In the genomic region with DNA sequence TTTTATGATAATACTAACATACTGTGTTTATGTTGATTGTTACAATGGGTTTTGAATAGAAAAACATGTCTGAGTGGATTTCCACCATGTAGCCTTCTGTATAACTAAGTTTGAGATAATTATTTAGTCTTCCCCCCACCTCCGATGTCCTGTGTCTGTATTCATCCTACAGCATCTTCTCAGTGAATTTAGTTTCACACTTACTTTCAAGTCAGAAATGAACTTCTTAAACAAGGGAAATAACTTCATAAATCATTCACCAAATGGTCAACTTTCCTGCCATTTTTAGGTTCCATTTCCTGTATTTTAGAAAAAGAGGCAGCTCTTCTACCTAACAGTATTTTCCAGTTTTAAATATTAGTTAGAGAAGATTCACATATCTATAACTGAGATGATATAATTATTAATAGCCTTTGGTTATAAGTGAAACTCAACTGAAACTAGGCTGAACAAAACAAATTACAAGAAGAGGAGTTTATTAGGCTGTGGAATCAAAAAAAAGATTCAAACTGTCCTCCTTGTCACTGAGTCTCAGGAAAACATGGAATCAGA, we compare ENCODE assay signal across 21 cellular contexts. TPM values are rescaled to one million over a fixed set of nuclear protein-coding genes. Genes with fewer than 3 reads are reported as not detected.
DNase-seq lines count a peak whose midpoint lies in the region; ATAC-seq lines count a peak whose summit lies in the region.
"Had no signal": no experiment of that assay in that cellular context is flagged by ENCODE, and none has a peak within 500 bp of the region (broad histone marks: within the 10 kb centered on the region; RNA-seq: fewer than 3 reads in every experiment).

No MANE protein-coding gene starts in this region.

- no peaks in the 10 kb centered on the region for H3K27me3 ChIP-seq in H7 (ENCODE audit: control insufficient read depth, insufficient read depth, low read length)
- H3K27me3 ChIP-seq: right lobe of liver had no signal

- no peaks in the 10 kb centered on the region for H3K36me3 ChIP-seq in H7 (replicated peaks; ENCODE audit: control insufficient read depth, insufficient read depth, low read length)
- H3K36me3 ChIP-seq: right lobe of liver had no signal

- no peak overlapping the region for H3K4me3 ChIP-seq in H7 (ENCODE audit: insufficient read depth, low read depth, low read length)
- H3K4me3 ChIP-seq: lung, right lobe of liver had no signal

- ATAC-seq in GM18517 (IDR thresholded peaks at IDR 0.05; ENCODE audit: unreplicated experiment) (peak; percentile 77), GM19468 (IDR thresholded peaks at IDR 0.05; ENCODE audit: extremely low read depth, unreplicated experiment) (peak; percentile 65), HG02798 (IDR thresholded peaks at IDR 0.05; ENCODE audit: poor library complexity, unreplicated experiment) (peak; percentile 69), HG03457 (IDR thresholded peaks at IDR 0.05; ENCODE audit: unreplicated experiment) (peak; percentile 77), HG03039 (IDR thresholded peaks at IDR 0.05; ENCODE audit: unreplicated experiment) (no peak)
- ATAC-seq: HCT116; right lobe of liver; stimulated activated memory B cell treated with anti-CD40 and anti-IgM and Interleukin-4, amounts not matched to agents 10 μg/mL and 1 μg/mL and 100 μg/mL, for 72 hours had no signal

- DNase-seq in AG08395 (ENCODE audit: low spot score) (no peak), NCI-H774 (lab: John Stamatoyannopoulos, UW) (no peak), H7 (no peak)
- DNase-seq: activated CD4-positive, alpha-beta T cell treated with anti-CD3 and anti-CD28 coated beads for 48 hours; aorta; DMS153; NCI-H1105 treated with DMSO at 0.1 percent for 48 hours; NCI-H510A treated with DMSO at 0.1 percent for 48 hours; right lobe of liver; stimulated activated CD4-positive, alpha-beta T cell treated with anti-CD3 and anti-CD28 coated beads, Interleukin-4, amount 100 ng/mL, for 24 hours; T-helper 1 cell had no signal

RNA-seq across cellular contexts. Expression of a gene that starts 3.5 kb away (rescaled TPM):
- 0.15 TPM in 1 of 2 replicates, not detected in the other for total RNA-seq in H7 (2014; rRNA removed; shearing (Covaris generic))

RNA-seq across cellular contexts. Expression of a gene that starts 11.5 kb away (rescaled TPM):
- not detected in 2 replicates for total RNA-seq in H7 (2014; rRNA removed; shearing (Covaris generic))
- total RNA-seq: aorta, lung, right lobe of liver, RPMI7951, urinary bladder had no signal

RNA-seq across cellular contexts. Expression of a gene that starts 15.8 kb away (rescaled TPM):
- not detected in 2 replicates for total RNA-seq in H7 (2014; rRNA removed; shearing (Covaris generic))
- total RNA-seq: aorta, right lobe of liver had no signal

RNA-seq across cellular contexts. Expression of a gene that starts 38.1 kb away (rescaled TPM):
- total RNA-seq in H7 (2014; rRNA removed; shearing (Covaris generic)), result not detected in 2 replicates
- total RNA-seq: aorta, right lobe of liver, RPMI7951 had no signal

RNA-seq across cellular contexts. Expression of a gene that starts 43.8 kb away (rescaled TPM):
- total RNA-seq in H7 (2014; rRNA removed; shearing (Covaris generic)), result not detected in 2 replicates
- total RNA-seq: aorta, lung, right lobe of liver, RPMI7951, urinary bladder had no signal
